2 cellular contexts compared by ENCODE assay signal in the genomic region with DNA sequence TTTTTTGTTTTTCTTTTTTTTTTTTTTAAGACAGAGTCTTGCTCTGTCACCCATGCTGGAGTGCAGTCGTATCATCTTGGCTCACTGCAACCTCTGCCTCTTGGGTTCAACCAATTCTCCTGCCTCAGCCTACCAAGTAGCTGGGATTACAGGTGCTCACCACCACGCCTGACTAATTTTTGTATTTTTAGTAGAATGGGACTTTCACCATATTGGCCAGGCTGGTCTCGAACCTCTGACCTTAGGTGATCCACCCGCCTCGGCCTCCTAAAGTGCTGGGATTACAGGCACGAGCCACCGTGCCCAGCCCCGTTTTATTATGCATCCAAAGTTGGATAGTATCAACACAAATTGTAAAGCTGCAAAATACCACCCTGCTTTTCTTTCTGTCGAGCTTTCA.
A peak's percentile ranks its signal among the peaks of the same experiment; 100 is the strongest.
DNase-seq lines count a peak whose midpoint lies in the region; ATAC-seq, FAIRE-seq and TF ChIP-seq lines count a peak whose summit lies in the region.
"Not testable (repeated sequence)": the region's sequence is repeated elsewhere in the genome, so short reads cannot be mapped to it uniquely, and the experiment has no call there.

No MANE protein-coding gene starts in this region.

- DNase-seq in CD8-positive, alpha-beta memory T cell; K562 (ENCODE audit: extremely low read depth in 1 of 4, low spot score in 3 of 4): not testable (repeated sequence)

- H3K4me3 Mint-ChIP-seq in CD8-positive, alpha-beta memory T cell, result not testable (repeated sequence)

- H3K9me3 ChIP-seq in CD8-positive, alpha-beta memory T cell (ENCODE audit: low read length), result not testable (repeated sequence)
- peaks cover 11% of the 10 kb centered on the region for H3K9me3 ChIP-seq in K562 (replicated peaks; ENCODE audit: control insufficient read depth, insufficient read depth, low read depth, low read length)

- H3K27me3 Mint-ChIP-seq in CD8-positive, alpha-beta memory T cell, result not testable (repeated sequence)

- not testable (repeated sequence) for ATAC-seq in K562

- H3K4me1 ChIP-seq in CD8-positive, alpha-beta memory T cell (ENCODE audit: insufficient read depth, low read length), result not testable (repeated sequence)
- H3K4me1 ChIP-seq in K562 (replicated peaks in 1 of 2; ENCODE audit: control insufficient read depth in 2 of 2, insufficient read depth in 2 of 2, low read length in 2 of 2), result peaks cover 10 to 32% of the 10 kb centered on the region in 2 experiments; a peak in 4 of 5 replicates

- not testable (repeated sequence) for H3K27me3 ChIP-seq in CD8-positive, alpha-beta memory T cell (ENCODE audit: insufficient read depth, low read length, poor library complexity, severe bottlenecking); K562 (ENCODE audit: control insufficient read depth in 2 of 2, insufficient read depth in 2 of 2, low read length in 2 of 2)

- FAIRE-seq in K562 (lab: Jason Lieb, UNC), result not testable (repeated sequence)

- not testable (repeated sequence) for H3K4me3 ChIP-seq in CD8-positive, alpha-beta memory T cell (ENCODE audit: low read length)
- H3K4me3 ChIP-seq in K562, result peak overlapping the region; percentile 49

- H3K4me1 Mint-ChIP-seq in CD8-positive, alpha-beta memory T cell, result not testable (repeated sequence)

- not testable (repeated sequence) for TF ChIP-seq CTCF in K562 (IDR thresholded peaks at IDR 0.05 in 2 of 3, conservative IDR thresholded peaks at IDR 0.05 in 1 of 3; ENCODE audit: insufficient read depth in 2 of 3, low read depth in 1 of 3, low read length in 3 of 3)

- H4K20me1 ChIP-seq in K562 (replicated peaks; ENCODE audit: control insufficient read depth, insufficient read depth, low read length), result not testable (repeated sequence)

- TF ChIP-seq RAD21 in K562 (CRISPR knock-in tag; conservative IDR thresholded peaks at IDR 0.05 in 1 of 2, IDR thresholded peaks at IDR 0.05 in 1 of 2), result not testable (repeated sequence)

- 5% methylated on average over 8 of the region's 9 CpGs for WGBS in K562 (ENCODE audit: insufficient coverage, low coverage, missing lambda C conversion rate)

- CTCF ChIA-PET in CD8-positive, alpha-beta memory T cell (lab: Charles Lee); K562 (lab: Yijun Ruan, JAX; ENCODE audit: low intra/inter-chr PET ratio): not testable (repeated sequence)

- not testable (repeated sequence) for TF ChIP-seq EP300 in K562 (IDR thresholded peaks at IDR 0.05; ENCODE audit: low read length)

- not testable (repeated sequence) for H3K27ac Mint-ChIP-seq in CD8-positive, alpha-beta memory T cell

- H3K9me1 ChIP-seq in K562 (ENCODE audit: control insufficient read depth, insufficient read depth, low read length), result not testable (repeated sequence)

- peak overlapping the region; percentile 62 for H3K27ac ChIP-seq in CD8-positive, alpha-beta memory T cell (ENCODE audit: low read depth, low read length)
- peak overlapping the region; percentile 93 for H3K27ac ChIP-seq in K562 (ENCODE audit: extremely low read depth, low read depth, low read length)

- peaks cover 93% of the 10 kb centered on the region for H3K79me2 ChIP-seq in K562 (ENCODE audit: control insufficient read depth, insufficient read depth, low read length)

- not testable (repeated sequence) for H3K36me3 ChIP-seq in CD8-positive, alpha-beta memory T cell (ENCODE audit: insufficient read depth, low read length)
- H3K36me3 ChIP-seq in K562 (ENCODE audit: control insufficient read depth, insufficient read depth, low read length), result peaks cover 58% of the 10 kb centered on the region

- not testable (repeated sequence) for H3K9me3 Mint-ChIP-seq in CD8-positive, alpha-beta memory T cell

- not testable (repeated sequence) for H3K36me3 Mint-ChIP-seq in CD8-positive, alpha-beta memory T cell

- not testable (repeated sequence) for BruUV-seq in K562 (replicated peaks; lab: Mats Ljungman, UMichigan)

- in situ Hi-C loops in K562 (cut with MboI), result loop anchor here (5.0 to 10.0 kb wide), 2 partner anchors 151 to 298 kb away; no protein-coding TSS in a partner anchor

- not testable (repeated sequence) for H2AFZ ChIP-seq in K562 (ENCODE audit: low read depth, low read length)

- POLR2A ChIA-PET in CD8-positive, alpha-beta memory T cell (lab: Charles Lee), result not testable (repeated sequence)
- POLR2A ChIA-PET in K562 (lab: Yijun Ruan, JAX), result interaction anchor here (0.8 to 1.0 kb wide), 3 partner anchors 153 to 299 kb away, joined by 3 to 4 read pairs (median 3); no protein-coding TSS in a partner anchor

- TF ChIP-seq POLR2A in K562 (conservative IDR thresholded peaks at IDR 0.05), result not testable (repeated sequence)

- peak overlapping the region; percentile 87 for H3K4me2 ChIP-seq in K562 (ENCODE audit: insufficient read depth, low read length)

- intact Hi-C loops in K562 (cut with micrococcal nuclease), result loop anchor here (10.0 kb wide), 1 partner anchor 488 kb away; a partner anchor contains a TSS

- H3K9ac ChIP-seq in K562 (ENCODE audit: insufficient read depth in 1 of 2, low read depth in 2 of 2, low read length in 2 of 2), result peak overlapping the region; percentile 18 to 92; a peak in 3 of 4 replicates

TF ChIP-seq in K562, 482 proteins besides CTCF, POLR2A, EP300 and RAD21 (continues in another document):
- peak in 1 of 2 experiments; percentile 14; a peak in 1 of 4 replicates for TF ChIP-seq KDM1A (IDR thresholded peaks at IDR 0.05)
- TF ChIP-seq CXXC5 (CRISPR knock-in tag; IDR thresholded peaks at IDR 0.05), result peak; percentile 35
- TF ChIP-seq, protein P1, sequence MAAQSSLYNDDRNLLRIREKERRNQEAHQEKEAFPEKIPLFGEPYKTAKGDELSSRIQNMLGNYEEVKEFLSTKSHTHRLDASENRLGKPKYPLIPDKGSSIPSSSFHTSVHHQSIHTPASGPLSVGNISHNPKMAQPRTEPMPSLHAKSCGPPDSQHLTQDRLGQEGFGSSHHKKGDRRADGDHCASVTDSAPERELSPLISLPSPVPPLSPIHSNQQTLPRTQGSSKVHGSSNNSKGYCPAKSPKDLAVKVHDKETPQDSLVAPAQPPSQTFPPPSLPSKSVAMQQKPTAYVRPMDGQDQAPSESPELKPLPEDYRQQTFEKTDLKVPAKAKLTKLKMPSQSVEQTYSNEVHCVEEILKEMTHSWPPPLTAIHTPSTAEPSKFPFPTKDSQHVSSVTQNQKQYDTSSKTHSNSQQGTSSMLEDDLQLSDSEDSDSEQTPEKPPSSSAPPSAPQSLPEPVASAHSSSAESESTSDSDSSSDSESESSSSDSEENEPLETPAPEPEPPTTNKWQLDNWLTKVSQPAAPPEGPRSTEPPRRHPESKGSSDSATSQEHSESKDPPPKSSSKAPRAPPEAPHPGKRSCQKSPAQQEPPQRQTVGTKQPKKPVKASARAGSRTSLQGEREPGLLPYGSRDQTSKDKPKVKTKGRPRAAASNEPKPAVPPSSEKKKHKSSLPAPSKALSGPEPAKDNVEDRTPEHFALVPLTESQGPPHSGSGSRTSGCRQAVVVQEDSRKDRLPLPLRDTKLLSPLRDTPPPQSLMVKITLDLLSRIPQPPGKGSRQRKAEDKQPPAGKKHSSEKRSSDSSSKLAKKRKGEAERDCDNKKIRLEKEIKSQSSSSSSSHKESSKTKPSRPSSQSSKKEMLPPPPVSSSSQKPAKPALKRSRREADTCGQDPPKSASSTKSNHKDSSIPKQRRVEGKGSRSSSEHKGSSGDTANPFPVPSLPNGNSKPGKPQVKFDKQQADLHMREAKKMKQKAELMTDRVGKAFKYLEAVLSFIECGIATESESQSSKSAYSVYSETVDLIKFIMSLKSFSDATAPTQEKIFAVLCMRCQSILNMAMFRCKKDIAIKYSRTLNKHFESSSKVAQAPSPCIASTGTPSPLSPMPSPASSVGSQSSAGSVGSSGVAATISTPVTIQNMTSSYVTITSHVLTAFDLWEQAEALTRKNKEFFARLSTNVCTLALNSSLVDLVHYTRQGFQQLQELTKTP (IDR thresholded peaks at IDR 0.05; ENCODE audit: low read depth in 1 of 2, partially characterized antibody in 2 of 2), result peak in 1 of 2 experiments; percentile 47
- TF ChIP-seq ZNF766 (CRISPR knock-in tag; conservative IDR thresholded peaks at IDR 0.05), result peak; percentile 64; the same call in 1 of the 2 replicates
- TF ChIP-seq, protein P2, sequence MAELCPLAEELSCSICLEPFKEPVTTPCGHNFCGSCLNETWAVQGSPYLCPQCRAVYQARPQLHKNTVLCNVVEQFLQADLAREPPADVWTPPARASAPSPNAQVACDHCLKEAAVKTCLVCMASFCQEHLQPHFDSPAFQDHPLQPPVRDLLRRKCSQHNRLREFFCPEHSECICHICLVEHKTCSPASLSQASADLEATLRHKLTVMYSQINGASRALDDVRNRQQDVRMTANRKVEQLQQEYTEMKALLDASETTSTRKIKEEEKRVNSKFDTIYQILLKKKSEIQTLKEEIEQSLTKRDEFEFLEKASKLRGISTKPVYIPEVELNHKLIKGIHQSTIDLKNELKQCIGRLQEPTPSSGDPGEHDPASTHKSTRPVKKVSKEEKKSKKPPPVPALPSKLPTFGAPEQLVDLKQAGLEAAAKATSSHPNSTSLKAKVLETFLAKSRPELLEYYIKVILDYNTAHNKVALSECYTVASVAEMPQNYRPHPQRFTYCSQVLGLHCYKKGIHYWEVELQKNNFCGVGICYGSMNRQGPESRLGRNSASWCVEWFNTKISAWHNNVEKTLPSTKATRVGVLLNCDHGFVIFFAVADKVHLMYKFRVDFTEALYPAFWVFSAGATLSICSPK (IDR thresholded peaks at IDR 0.05; ENCODE audit: borderline replicate concordance), result 0 out of 2 replicates have a peak, but pooled peaks have one; percentile 56
- peak; percentile 74; the same call in 1 of the 2 replicates for TF ChIP-seq DMBX1 (CRISPR knock-in tag; IDR thresholded peaks at IDR 0.05; ENCODE audit: borderline replicate concordance)
- TF ChIP-seq ELF4 (CRISPR knock-in tag; IDR thresholded peaks at IDR 0.05), result peak; percentile 9; the same call in 1 of the 2 replicates
- TF ChIP-seq DDX20 (tag; IDR thresholded peaks at IDR 0.05; ENCODE audit: low read depth), result 0 out of 2 replicates have a peak, but pooled peaks have one; percentile 5
- TF ChIP-seq, protein P3, sequence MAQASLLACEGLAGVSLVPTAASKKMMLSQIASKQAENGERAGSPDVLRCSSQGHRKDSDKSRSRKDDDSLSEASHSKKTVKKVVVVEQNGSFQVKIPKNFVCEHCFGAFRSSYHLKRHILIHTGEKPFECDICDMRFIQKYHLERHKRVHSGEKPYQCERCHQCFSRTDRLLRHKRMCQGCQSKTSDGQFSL (CRISPR knock-in tag; IDR thresholded peaks at IDR 0.05), result not testable (repeated sequence)
- TF ChIP-seq, protein P3 (tag; IDR thresholded peaks at IDR 0.05), result 0 out of 4 replicates have a peak, but pooled peaks of 1 of the 2 experiments have one; percentile 30
- peak; percentile 76; the same call in 1 of the 2 replicates for TF ChIP-seq ZNF583 (CRISPR knock-in tag; IDR thresholded peaks at IDR 0.05)
- TF ChIP-seq NFRKB (IDR thresholded peaks at IDR 0.05; ENCODE audit: low read depth), result peak; percentile 46
